In genomic region chr15:35958021-35958420, GRCh38 we compare ENCODE assay signal across 1 cellular context.
TF ChIP-seq lines count a peak whose summit lies in the region.

No MANE protein-coding gene starts in this region.

TF ChIP-seq in HEK293, 187 proteins besides CTCF, POLR2A, EP300 and RAD21 (continued from another document and continues in another):
- TF ChIP-seq ELK4 (IDR thresholded peaks at IDR 0.05; ENCODE audit: borderline replicate concordance, low read depth, low read length) (no peak), OSR2 (tag by site-specific recombination; IDR thresholded peaks at IDR 0.05) (peak; percentile 85), ZNF174 (tag by site-specific recombination; IDR thresholded peaks at IDR 0.05) (no peak), ZNF660 (tag by site-specific recombination; IDR thresholded peaks at IDR 0.05) (0 out of 2 replicates have a peak, but pooled peaks have one; percentile 58), ZNF433 (tag by site-specific recombination; IDR thresholded peaks at IDR 0.05; ENCODE audit: low read depth) (no peak), ZNF513 (tag by site-specific recombination; IDR thresholded peaks at IDR 0.05) (peak; percentile 26; the same call in 1 of the 2 replicates), ZNF114 (tag by site-specific recombination; IDR thresholded peaks at IDR 0.05) (no peak), ZNF704 (tag by site-specific recombination; IDR thresholded peaks at IDR 0.05) (no peak), ZNF18 (tag by site-specific recombination; IDR thresholded peaks at IDR 0.05) (peak; percentile 22; the same call in 1 of the 2 replicates), ZNF274 (IDR thresholded peaks at IDR 0.05; ENCODE audit: low read length) (no peak), ZNF274 (tag by site-specific recombination; IDR thresholded peaks at IDR 0.05; ENCODE audit: borderline replicate concordance) (no peak), ZBTB1 (tag by site-specific recombination; IDR thresholded peaks at IDR 0.05) (no peak), KLF8 (tag by site-specific recombination; IDR thresholded peaks at IDR 0.05) (0 out of 2 replicates have a peak, but pooled peaks have one; percentile 23), ZNF701 (tag by site-specific recombination; IDR thresholded peaks at IDR 0.05) (no peak), KLF17 (tag by site-specific recombination; IDR thresholded peaks at IDR 0.05) (no peak), YY1 (tag by site-specific recombination; IDR thresholded peaks at IDR 0.05) (no peak), SP2 (tag by site-specific recombination; IDR thresholded peaks at IDR 0.05) (no peak), RBAK (tag by site-specific recombination; IDR thresholded peaks at IDR 0.05) (no peak), ZNF155 (tag by site-specific recombination; IDR thresholded peaks at IDR 0.05) (no peak), ZNF488 (tag by site-specific recombination; IDR thresholded peaks at IDR 0.05) (no peak), ZNF16 (tag by site-specific recombination; IDR thresholded peaks at IDR 0.05; ENCODE audit: low read depth) (no peak), ZNF223 (tag by site-specific recombination; IDR thresholded peaks at IDR 0.05) (no peak), ZFP41 (tag by site-specific recombination; IDR thresholded peaks at IDR 0.05; ENCODE audit: borderline replicate concordance) (no peak), PRDM4 (tag by site-specific recombination; IDR thresholded peaks at IDR 0.05) (peak; percentile 73), ZNF184 (tag by site-specific recombination; IDR thresholded peaks at IDR 0.05) (0 out of 2 replicates have a peak, but pooled peaks have one; percentile 25), ATF2 (tag by site-specific recombination; IDR thresholded peaks at IDR 0.05; ENCODE audit: low read depth) (no peak), ZSCAN4 (tag by site-specific recombination; IDR thresholded peaks at IDR 0.05) (no peak), ZNF37A (tag by site-specific recombination; IDR thresholded peaks at IDR 0.05) (no peak), ZNF549 (tag by site-specific recombination; IDR thresholded peaks at IDR 0.05) (no peak), ZEB2 (tag by site-specific recombination; IDR thresholded peaks at IDR 0.05) (peak; percentile 81), KLF16 (tag by site-specific recombination; IDR thresholded peaks at IDR 0.05) (no peak), ZNF335 (tag by site-specific recombination; conservative IDR thresholded peaks at IDR 0.05) (no peak), ZNF529 (tag by site-specific recombination; IDR thresholded peaks at IDR 0.05; ENCODE audit: insufficient replicate concordance) (peak; percentile 33), ZNF214 (tag by site-specific recombination; IDR thresholded peaks at IDR 0.05; ENCODE audit: borderline replicate concordance) (no peak), ZNF19 (tag by site-specific recombination; IDR thresholded peaks at IDR 0.05; ENCODE audit: low read depth) (no peak), OVOL3 (tag by site-specific recombination; IDR thresholded peaks at IDR 0.05) (peak; percentile 75), PBX3 (CRISPR knock-in tag; IDR thresholded peaks at IDR 0.05) (no peak), ZSCAN16 (tag by site-specific recombination; IDR thresholded peaks at IDR 0.05) (0 out of 2 replicates have a peak, but pooled peaks have one; percentile 16), ZNF416 (tag by site-specific recombination; IDR thresholded peaks at IDR 0.05) (no peak), SP3 (tag by site-specific recombination; IDR thresholded peaks at IDR 0.05) (no peak), ZNF501 (tag by site-specific recombination; IDR thresholded peaks at IDR 0.05) (no peak), ZNF560 (tag by site-specific recombination; IDR thresholded peaks at IDR 0.05; ENCODE audit: borderline replicate concordance) (no peak), MZF1 (tag by site-specific recombination; IDR thresholded peaks at IDR 0.05; ENCODE audit: borderline replicate concordance) (0 out of 2 replicates have a peak, but pooled peaks have one; percentile 27), ZNF175 (tag by site-specific recombination; IDR thresholded peaks at IDR 0.05) (no peak), ZNF280C (tag by site-specific recombination; IDR thresholded peaks at IDR 0.05) (no peak), MYNN (tag by site-specific recombination; IDR thresholded peaks at IDR 0.05; ENCODE audit: borderline replicate concordance) (no peak), ZNF449 (tag by site-specific recombination; IDR thresholded peaks at IDR 0.05) (peak; percentile 15; the same call in 1 of the 2 replicates), ZNF626 (tag by site-specific recombination; IDR thresholded peaks at IDR 0.05) (no peak)
